ENCODE assay signal across 3 cellular contexts in the genomic region with DNA sequence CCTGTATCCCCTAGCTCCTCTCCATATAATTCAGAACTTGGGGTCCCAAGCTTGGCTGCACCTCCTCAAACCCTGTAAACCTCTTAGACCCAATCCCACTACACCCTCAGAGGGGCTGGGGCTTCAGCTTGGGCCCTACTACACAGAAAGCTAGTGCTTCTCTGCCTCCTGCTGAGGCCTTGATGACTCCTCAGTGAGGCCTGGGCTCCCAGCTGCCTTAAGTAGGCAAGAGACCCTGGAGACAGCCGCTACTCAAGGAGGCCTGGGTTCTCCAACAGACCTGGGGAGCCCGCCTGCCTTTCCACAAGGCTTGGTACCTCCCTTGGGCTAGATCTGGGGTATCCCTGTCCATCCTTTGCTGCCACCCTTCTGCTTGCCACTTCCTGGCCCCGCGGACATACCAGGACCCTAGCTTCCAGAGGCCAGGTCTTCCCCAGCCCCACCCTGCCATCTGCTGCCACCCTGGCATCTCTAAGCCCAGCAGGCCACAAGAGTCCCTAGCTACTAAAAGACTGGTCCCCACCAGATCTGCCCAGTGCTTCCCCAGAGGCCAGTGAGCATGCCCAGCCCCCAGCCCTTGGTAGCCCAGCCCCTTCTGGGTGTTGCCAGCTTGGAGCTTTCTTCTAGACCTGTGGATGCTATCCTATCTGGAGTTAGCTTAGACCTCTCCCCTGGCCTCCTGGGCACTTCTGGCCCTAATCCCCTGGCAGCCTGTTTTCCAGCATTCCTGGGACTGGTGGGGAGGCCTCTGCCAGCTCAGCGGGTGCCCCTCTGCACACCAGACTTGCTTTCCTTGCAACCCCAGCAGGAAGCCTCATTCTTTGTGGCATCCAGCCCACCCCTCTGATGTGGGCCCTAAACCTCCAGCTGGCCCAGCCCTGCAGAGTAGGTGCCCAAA.
TF ChIP-seq lines count a peak whose summit lies in the region.

No MANE protein-coding gene starts in this region.

TF ChIP-seq in SK-N-SH treated with all-trans-retinoic acid at 6 μM for 48 hours, 23 proteins besides CTCF, POLR2A, EP300 and RAD21:
- TF ChIP-seq, protein P1, sequence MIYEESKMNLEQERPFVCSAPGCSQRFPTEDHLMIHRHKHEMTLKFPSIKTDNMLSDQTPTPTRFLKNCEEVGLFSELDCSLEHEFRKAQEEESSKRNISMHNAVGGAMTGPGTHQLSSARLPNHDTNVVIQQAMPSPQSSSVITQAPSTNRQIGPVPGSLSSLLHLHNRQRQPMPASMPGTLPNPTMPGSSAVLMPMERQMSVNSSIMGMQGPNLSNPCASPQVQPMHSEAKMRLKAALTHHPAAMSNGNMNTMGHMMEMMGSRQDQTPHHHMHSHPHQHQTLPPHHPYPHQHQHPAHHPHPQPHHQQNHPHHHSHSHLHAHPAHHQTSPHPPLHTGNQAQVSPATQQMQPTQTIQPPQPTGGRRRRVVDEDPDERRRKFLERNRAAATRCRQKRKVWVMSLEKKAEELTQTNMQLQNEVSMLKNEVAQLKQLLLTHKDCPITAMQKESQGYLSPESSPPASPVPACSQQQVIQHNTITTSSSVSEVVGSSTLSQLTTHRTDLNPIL (CRISPR knock-in tag; IDR thresholded peaks at IDR 0.05; ENCODE audit: low read depth), result no peak
- no peak for TF ChIP-seq PATZ1 (CRISPR knock-in tag; IDR thresholded peaks at IDR 0.05; ENCODE audit: borderline replicate concordance)
- no peak for TF ChIP-seq ESRRG (CRISPR knock-in tag; IDR thresholded peaks at IDR 0.05)
- TF ChIP-seq, protein P2, sequence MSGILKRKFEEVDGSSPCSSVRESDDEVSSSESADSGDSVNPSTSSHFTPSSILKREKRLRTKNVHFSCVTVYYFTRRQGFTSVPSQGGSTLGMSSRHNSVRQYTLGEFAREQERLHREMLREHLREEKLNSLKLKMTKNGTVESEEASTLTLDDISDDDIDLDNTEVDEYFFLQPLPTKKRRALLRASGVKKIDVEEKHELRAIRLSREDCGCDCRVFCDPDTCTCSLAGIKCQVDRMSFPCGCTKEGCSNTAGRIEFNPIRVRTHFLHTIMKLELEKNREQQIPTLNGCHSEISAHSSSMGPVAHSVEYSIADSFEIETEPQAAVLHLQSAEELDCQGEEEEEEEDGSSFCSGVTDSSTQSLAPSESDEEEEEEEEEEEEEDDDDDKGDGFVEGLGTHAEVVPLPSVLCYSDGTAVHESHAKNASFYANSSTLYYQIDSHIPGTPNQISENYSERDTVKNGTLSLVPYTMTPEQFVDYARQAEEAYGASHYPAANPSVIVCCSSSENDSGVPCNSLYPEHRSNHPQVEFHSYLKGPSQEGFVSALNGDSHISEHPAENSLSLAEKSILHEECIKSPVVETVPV (CRISPR knock-in tag; IDR thresholded peaks at IDR 0.05), result no peak
- no peak for TF ChIP-seq GLIS3 (CRISPR knock-in tag; IDR thresholded peaks at IDR 0.05)
- no peak for TF ChIP-seq ZFP3 (CRISPR knock-in tag; IDR thresholded peaks at IDR 0.05)
- TF ChIP-seq BACH2 (CRISPR knock-in tag; IDR thresholded peaks at IDR 0.05; ENCODE audit: borderline replicate concordance), result no peak

TF ChIP-seq in SK-N-SH, 30 proteins besides CTCF, POLR2A, EP300 and RAD21 (continued from another document):
- no peak for TF ChIP-seq TEAD4 (IDR thresholded peaks at IDR 0.05; ENCODE audit: borderline replicate concordance, insufficient read depth)
- TF ChIP-seq IRF3 (IDR thresholded peaks at IDR 0.05; ENCODE audit: low read depth, low read length), result no peak
- no peak for TF ChIP-seq GATA2 (CRISPR knock-in tag; IDR thresholded peaks at IDR 0.05)
- TF ChIP-seq, protein P3, sequence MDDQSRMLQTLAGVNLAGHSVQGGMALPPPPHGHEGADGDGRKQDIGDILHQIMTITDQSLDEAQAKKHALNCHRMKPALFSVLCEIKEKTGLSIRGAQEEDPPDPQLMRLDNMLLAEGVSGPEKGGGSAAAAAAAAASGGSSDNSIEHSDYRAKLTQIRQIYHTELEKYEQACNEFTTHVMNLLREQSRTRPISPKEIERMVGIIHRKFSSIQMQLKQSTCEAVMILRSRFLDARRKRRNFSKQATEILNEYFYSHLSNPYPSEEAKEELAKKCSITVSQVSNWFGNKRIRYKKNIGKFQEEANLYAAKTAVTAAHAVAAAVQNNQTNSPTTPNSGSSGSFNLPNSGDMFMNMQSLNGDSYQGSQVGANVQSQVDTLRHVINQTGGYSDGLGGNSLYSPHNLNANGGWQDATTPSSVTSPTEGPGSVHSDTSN (IDR thresholded peaks at IDR 0.05), result no peak
- TF ChIP-seq SMC3 (IDR thresholded peaks at IDR 0.05; ENCODE audit: low read depth, low read length), result no peak
TF ChIP-seq in SK-N-SH: peak in this region for 0.

TF ChIP-seq in HEK293T, 16 proteins besides CTCF, POLR2A, EP300 and RAD21 (continued from another document):
- TF ChIP-seq BHLHE40 (IDR thresholded peaks at IDR 0.05; ENCODE audit: borderline replicate concordance) (no peak), SUZ12 (IDR thresholded peaks at IDR 0.05) (no peak), FOXK2 (IDR thresholded peaks at IDR 0.05) (no peak), ELF4 (IDR thresholded peaks at IDR 0.05) (no peak), ARNT (IDR thresholded peaks at IDR 0.05) (no peak), L3MBTL2 (conservative IDR thresholded peaks at IDR 0.05) (no peak), ZNF384 (IDR thresholded peaks at IDR 0.05) (no peak), HDGF (IDR thresholded peaks at IDR 0.05; ENCODE audit: borderline replicate concordance) (no peak), LEF1 (IDR thresholded peaks at IDR 0.05; ENCODE audit: borderline replicate concordance) (no peak)
